Comparison of ENCODE assay signal across 26 cellular contexts in genomic region chr16:8899709-8900317, GRCh38. TPM values are rescaled to one million over a fixed set of nuclear protein-coding genes. Genes with fewer than 3 reads are reported as not detected.
DNase-seq lines count a peak whose midpoint lies in the region; ATAC-seq, FAIRE-seq and TF ChIP-seq lines count a peak whose summit lies in the region.
"Had no signal": no experiment of that assay in that cellular context is flagged by ENCODE, and none has a peak within 500 bp of the region (broad histone marks: within the 10 kb centered on the region; RNA-seq: fewer than 3 reads in every experiment).

No MANE protein-coding gene starts in this region.

- H3K4me2 ChIP-seq in OCI-LY1 (ENCODE audit: low read length) = no peak overlapping the region
- H3K4me2 ChIP-seq in HepG2 (ENCODE audit: low read depth, low read length) = no peak overlapping the region
- no peak overlapping the region for H3K4me2 ChIP-seq in GM23248 (ENCODE audit: unreplicated experiment)

- FAIRE-seq in HepG2 (lab: Jason Lieb, UNC) = no peak
- FAIRE-seq: H54 had no signal

- no TSS peak for BruUV-seq in HepG2 (replicated peaks; lab: Mats Ljungman, UMichigan)

- H3K79me2 ChIP-seq in OCI-LY1 (ENCODE audit: insufficient read depth, low read length) = no peaks in the 10 kb centered on the region
- H3K79me2 ChIP-seq in HepG2 (ENCODE audit: insufficient read depth, low read length) = no peaks in the 10 kb centered on the region
- H3K79me2 ChIP-seq in GM23248 (ENCODE audit: insufficient read depth) = no peaks in the 10 kb centered on the region

- TF ChIP-seq RAD21 in HepG2 (CRISPR knock-in tag; IDR thresholded peaks at IDR 0.05) = 0 out of 2 replicates have a peak, but pooled peaks have one; percentile 21

- H3K9ac ChIP-seq in OCI-LY1 (ENCODE audit: low read length) = no peak overlapping the region
- no peak overlapping the region for H3K9ac ChIP-seq in HepG2 (ENCODE audit: insufficient read depth, low read depth, low read length)
- no peak overlapping the region for H3K9ac ChIP-seq in GM23248

- H3K9me3 ChIP-seq in CD4-positive, alpha-beta memory T cell (ENCODE audit: control insufficient read depth in 1 of 2, low read length in 2 of 2) = no peaks in the 10 kb centered on the region
- H3K9me3 ChIP-seq in OCI-LY1 (ENCODE audit: low read length) (no peaks in the 10 kb centered on the region), HepG2 (ENCODE audit: low read length) (no peaks in the 10 kb centered on the region), GM23248 (ENCODE audit: low read depth) (no peaks in the 10 kb centered on the region)

- H2AFZ ChIP-seq in OCI-LY1 (ENCODE audit: low read length) (no peak overlapping the region), HepG2 (ENCODE audit: low read length) (no peak overlapping the region), GM23248 (no peak overlapping the region)

- DNase-seq in CD4-positive, alpha-beta memory T cell = no peak
- DNase-seq in HepG2 (ENCODE audit: low spot score) (no peak), ACHN (no peak), GM23248 (no peak)
- DNase-seq: activated CD4-positive, alpha-beta T cell treated with anti-CD3 and anti-CD28 coated beads for 4 hours; activated naive CD4-positive, alpha-beta T cell treated with anti-CD3 and anti-CD28 coated beads, Interleukin-2, amount 50 U/mL, for 16 hours; CD8-positive, alpha-beta memory T cell; DMS79; effector memory CD8-positive, alpha-beta T cell; KG1; left colon; NCI-H1092 treated with DMSO at 0.1 percent for 48 hours; NCI-H2029 treated with DMSO at 0.1 percent for 48 hours; NK-92 treated with Interleukin-12 subunit alpha and Interleukin-12 subunit beta, amount 100 ng/mL, for 24 hours; nucleus accumbens; retina; RPMI8226; SW 1271 had no signal

- H3K4me3 ChIP-seq in CD4-positive, alpha-beta memory T cell (ENCODE audit: low read length in 2 of 2) = no peak overlapping the region
- no peak overlapping the region for H3K4me3 ChIP-seq in OCI-LY1 (ENCODE audit: low read depth, low read length, poor library complexity, severe bottlenecking)
- no peak overlapping the region for H3K4me3 ChIP-seq in HepG2 (replicated peaks in 1 of 3; ENCODE audit: insufficient read depth in 1 of 3, low read depth in 2 of 3, low read length in 3 of 3)
- H3K4me3 ChIP-seq in GM23248 = no peak overlapping the region

- peaks cover 89% of the 10 kb centered on the region for H3K36me3 ChIP-seq in CD4-positive, alpha-beta memory T cell (ENCODE audit: insufficient read depth, low read length)
- peaks cover 94% of the 10 kb centered on the region for H3K36me3 ChIP-seq in OCI-LY1 (ENCODE audit: insufficient read depth, low read length)
- H3K36me3 ChIP-seq in HepG2 (replicated peaks in 1 of 2; ENCODE audit: control insufficient read depth in 1 of 2, insufficient read depth in 2 of 2, low read length in 2 of 2) = peaks cover 62 to 93% of the 10 kb centered on the region in 2 experiments
- H3K36me3 ChIP-seq in GM23248 (ENCODE audit: low read depth) = peaks cover 75% of the 10 kb centered on the region

- TF ChIP-seq EP300 in HepG2 (IDR thresholded peaks at IDR 0.05; ENCODE audit: low read depth in 2 of 2, low read length in 2 of 2) = no peak
- TF ChIP-seq EP300 in HepG2 (CRISPR knock-in tag; IDR thresholded peaks at IDR 0.05; ENCODE audit: borderline replicate concordance) = no peak

- no peaks in the 10 kb centered on the region for H3K27me3 Mint-ChIP-seq in CD4-positive, alpha-beta memory T cell
- H3K27me3 Mint-ChIP-seq: CD8-positive, alpha-beta memory T cell; effector memory CD8-positive, alpha-beta T cell had no signal

- H3K27me3 ChIP-seq in CD4-positive, alpha-beta memory T cell (ENCODE audit: insufficient read depth, low read length) = no peaks in the 10 kb centered on the region
- H3K27me3 ChIP-seq in OCI-LY1 (ENCODE audit: insufficient read depth, low read length) (no peaks in the 10 kb centered on the region), HepG2 (ENCODE audit: control insufficient read depth in 1 of 2, insufficient read depth in 2 of 2, low read length in 2 of 2) (no peaks in the 10 kb centered on the region), GM23248 (replicated peaks; ENCODE audit: insufficient read depth) (no peaks in the 10 kb centered on the region)

- H3K27ac Mint-ChIP-seq in CD4-positive, alpha-beta memory T cell = peak overlapping the region in 4 of 7 donors; percentile 16 to 52 (median 24)
- H3K27ac Mint-ChIP-seq: effector memory CD8-positive, alpha-beta T cell had no signal

- peaks cover 72 to 86% of the 10 kb centered on the region in 2 donors for H3K36me3 Mint-ChIP-seq in CD4-positive, alpha-beta memory T cell

- no peak overlapping the region for H3K4me3 Mint-ChIP-seq in CD4-positive, alpha-beta memory T cell
- H3K4me3 Mint-ChIP-seq: CD8-positive, alpha-beta memory T cell; effector memory CD8-positive, alpha-beta T cell had no signal

- H3K9me3 Mint-ChIP-seq in CD4-positive, alpha-beta memory T cell = no peaks in the 10 kb centered on the region
- H3K9me3 Mint-ChIP-seq: CD8-positive, alpha-beta memory T cell; effector memory CD8-positive, alpha-beta T cell had no signal

- H3K4me1 ChIP-seq in CD4-positive, alpha-beta memory T cell (ENCODE audit: insufficient read depth, low read length) = no peaks in the 10 kb centered on the region
- peaks cover 6% of the 10 kb centered on the region for H3K4me1 ChIP-seq in OCI-LY1 (ENCODE audit: insufficient read depth, low read length, severe bottlenecking)
- no peaks in the 10 kb centered on the region for H3K4me1 ChIP-seq in HepG2 (ENCODE audit: insufficient read depth, low read length)
- no peaks in the 10 kb centered on the region for H3K4me1 ChIP-seq in GM23248 (ENCODE audit: insufficient read depth)

- TF ChIP-seq POLR2A in HepG2 (IDR thresholded peaks at IDR 0.05; ENCODE audit: insufficient read depth in 1 of 2, low read depth in 2 of 2, low read length in 2 of 2) = no peak

- in situ Hi-C loops in HepG2 (cut with HindIII; ENCODE audit: extremely low pct_ligation_motif_present, low pct_unique_long_range_greater_than_20kb) = loop anchor here (25.0 kb wide), 1 partner anchor 238 kb away; the partner anchor contains the start of gene ABAT
- in situ Hi-C loops in ACHN (cut with HindIII; ENCODE audit: low pct_ligation_motif_present, low pct_unique_long_range_greater_than_20kb, low sequenced_read_pairs) = no loop called here
- in situ Hi-C loops in GM23248 (cut with MboI) = loop anchor here (10.0 kb wide), 1 partner anchor 105 kb away; no protein-coding TSS in a partner anchor

- CTCF ChIA-PET in CD4-positive, alpha-beta memory T cell (lab: Charles Lee; ENCODE audit: partially characterized antibody) = interaction anchor here (1.3 to 2.2 kb wide), 3 partner anchors 19 to 109 kb away, joined by 4 to 12 read pairs (median 6); no protein-coding TSS in a partner anchor
- CTCF ChIA-PET in HepG2 (lab: Yijun Ruan, JAX; ENCODE audit: low intra/inter-chr PET ratio, low total read pairs) = no interaction called here

- POLR2A ChIA-PET in CD4-positive, alpha-beta memory T cell (lab: Charles Lee; ENCODE audit: partially characterized antibody) = interaction anchor here (1.1 to 1.6 kb wide), 2 partner anchors 12 to 193 kb away, joined by 3 to 4 read pairs; no protein-coding TSS in a partner anchor
- POLR2A ChIA-PET in HepG2 (lab: Yijun Ruan, JAX) = interaction anchor here (0.7 kb wide), 1 partner anchor 90 kb away, joined by 4 read pairs; no protein-coding TSS in a partner anchor

- no peak overlapping the region for H3K27ac ChIP-seq in CD4-positive, alpha-beta memory T cell (ENCODE audit: low read depth, low read length)
- H3K27ac ChIP-seq in OCI-LY1 (ENCODE audit: low read depth, low read length, poor library complexity, severe bottlenecking) = no peak overlapping the region
- no peak overlapping the region for H3K27ac ChIP-seq in HepG2 (ENCODE audit: extremely low read length, insufficient read depth, low read length)
- no peak overlapping the region for H3K27ac ChIP-seq in GM23248

- H4K20me1 ChIP-seq in OCI-LY1 (ENCODE audit: insufficient read depth, low read length) (no peaks in the 10 kb centered on the region), HepG2 (ENCODE audit: insufficient read depth, low read length) (no peaks in the 10 kb centered on the region), GM23248 (ENCODE audit: insufficient read depth) (no peaks in the 10 kb centered on the region)

- peak; percentile 47 for ATAC-seq in GM18907 (IDR thresholded peaks at IDR 0.05; ENCODE audit: unreplicated experiment)
- ATAC-seq in HepG2 = peak; percentile 52
- ATAC-seq in GM18867 (IDR thresholded peaks at IDR 0.05; ENCODE audit: unreplicated experiment) = no peak
- ATAC-seq: effector memory CD8-positive, alpha-beta T cell; left colon had no signal

- H3K9me2 ChIP-seq in OCI-LY1 (ENCODE audit: low read depth, low read length) (no peaks in the 10 kb centered on the region), GM23248 (ENCODE audit: insufficient read depth) (no peaks in the 10 kb centered on the region)

- peak; percentile 24; the same call in 1 of the 2 replicates for TF ChIP-seq CTCF in OCI-LY1 (IDR thresholded peaks at IDR 0.05; ENCODE audit: low read length)
- TF ChIP-seq CTCF in HepG2 (CRISPR knock-in tag; IDR thresholded peaks at IDR 0.05) = peak; percentile 61

- H3F3A ChIP-seq in OCI-LY1 (ENCODE audit: insufficient read depth, low read length) (no peaks in the 10 kb centered on the region; the same call in 1 of the 2 replicates), GM23248 (ENCODE audit: insufficient read depth) (no peaks in the 10 kb centered on the region)

- no peaks in the 10 kb centered on the region for H3K4me1 Mint-ChIP-seq in CD4-positive, alpha-beta memory T cell
- H3K4me1 Mint-ChIP-seq: CD8-positive, alpha-beta memory T cell had no signal

- WGBS in HepG2 (ENCODE audit: low lambda C conversion rate) = 98% methylated on average over 9 of the region's 9 CpGs
- WGBS in GM23248 (ENCODE audit: low coverage in 1 of 2, low lambda C conversion rate in 2 of 2, missing lambda C conversion rate in 2 of 2), 2 experiments = 87 to 88% methylated on average over 9 of the region's 9 CpGs

- intact Hi-C loops in CD4-positive, alpha-beta memory T cell (cut with micrococcal nuclease) = no loop called here
- intact Hi-C loops in HepG2 (cut with micrococcal nuclease; ENCODE audit: unreplicated experiment) = no loop called here

RNA-seq across cellular contexts. Expression of gene LITAFD, which starts 17.7 kb away (rescaled TPM):
- not detected for total RNA-seq in CD4-positive, alpha-beta memory T cell
- polyA plus RNA-seq in CD4-positive, alpha-beta memory T cell = not detected
- total RNA-seq in HepG2 (2016; rRNA removed; fragmentation: Illumina TruSeq; extraction: Trizol) = not detected in 2 replicates
- total RNA-seq in HepG2 (2016; cell fraction: cytosol; rRNA removed; fragmentation: Illumina TruSeq; extraction: Trizol; ENCODE audit: low read depth) = not detected in 2 replicates
- not detected in 2 replicates for total RNA-seq in HepG2 (2016; cell fraction: insoluble cytoplasmic fraction; rRNA removed; fragmentation: Illumina TruSeq; extraction: Trizol)
- 0.19 TPM in 1 of 2 replicates, not detected in the other for total RNA-seq in HepG2 (2016; cell fraction: membrane; rRNA removed; fragmentation: Illumina TruSeq; extraction: Trizol)
- total RNA-seq in HepG2 (2016; cell fraction: nucleus; rRNA removed; fragmentation: Illumina TruSeq; extraction: Trizol) = not detected in 2 replicates
- polyA plus RNA-seq in HepG2 (2011; rRNA removed) (0.14 TPM in 1 of 2 replicates, not detected in the other), GM23248 (2016; fragmentation: Nextera tagmentation; extraction: Ambion mirVana) (not detected in 2 replicates)
- not detected in 2 replicates for polyA plus RNA-seq in HepG2 (2011; cell fraction: cytosol; rRNA removed)
- polyA plus RNA-seq in HepG2 (2011; cell fraction: nucleus; rRNA removed) = not detected in 2 replicates
- polyA plus RNA-seq in HepG2 (2012) = not detected in 2 replicates
- polyA plus RNA-seq in HepG2 (2016; cell fraction: cytosol; fragmentation: Illumina TruSeq; extraction: Trizol; ENCODE audit: low read depth) = not detected in 2 replicates
- polyA plus RNA-seq in HepG2 (2016; cell fraction: insoluble cytoplasmic fraction; fragmentation: Illumina TruSeq; extraction: Trizol; ENCODE audit: low read depth) = not detected in 2 replicates
- not detected in 2 replicates for polyA plus RNA-seq in HepG2 (2016; cell fraction: membrane; fragmentation: Illumina TruSeq; extraction: Trizol; ENCODE audit: low read depth)
- polyA plus RNA-seq in HepG2 (2016; cell fraction: nucleus; fragmentation: Illumina TruSeq; extraction: Trizol; ENCODE audit: insufficient read depth, low read depth) = not detected in 2 replicates
- polyA minus RNA-seq in HepG2 (2011; rRNA and poly(A)+ RNA removed; ENCODE audit: low replicate concordance) = 0.12 TPM in 1 of 2 replicates, not detected in the other
- not detected in 2 replicates for polyA minus RNA-seq in HepG2 (2011; cell fraction: cytosol; rRNA and poly(A)+ RNA removed)
- polyA minus RNA-seq in HepG2 (2011; cell fraction: nucleus; rRNA and poly(A)+ RNA removed) = not detected in 2 replicates
- not detected in 2 replicates for total RNA-seq in GM23248 (2014; rRNA removed; shearing (Covaris generic))
- total RNA-seq: CD8-positive, alpha-beta memory T cell; cerebellum; glomerular endothelial cell; left colon; mononuclear cell had no signal
- polyA plus RNA-seq: CD8-positive, alpha-beta memory T cell; thymus had no signal

RNA-seq across cellular contexts. Expression of gene CARHSP1, which starts 31.0 kb away (rescaled TPM):
- total RNA-seq in CD4-positive, alpha-beta memory T cell = 10 to 100 TPM; 39.3 to 43.2 TPM
- 10 to 100 TPM; 33.2 to 57.2 TPM for polyA plus RNA-seq in CD4-positive, alpha-beta memory T cell
- total RNA-seq in HepG2 (2016; rRNA removed; fragmentation: Illumina TruSeq; extraction: Trizol) = 345 and 349 TPM in 2 replicates
- total RNA-seq in HepG2 (2016; cell fraction: cytosol; rRNA removed; fragmentation: Illumina TruSeq; extraction: Trizol; ENCODE audit: low read depth) = 202 and 227 TPM in 2 replicates
- total RNA-seq in HepG2 (2016; cell fraction: insoluble cytoplasmic fraction; rRNA removed; fragmentation: Illumina TruSeq; extraction: Trizol) = 351 and 370 TPM in 2 replicates
- total RNA-seq in HepG2 (2016; cell fraction: membrane; rRNA removed; fragmentation: Illumina TruSeq; extraction: Trizol) = 185 and 210 TPM in 2 replicates
- 126 and 138 TPM in 2 replicates for total RNA-seq in HepG2 (2016; cell fraction: nucleus; rRNA removed; fragmentation: Illumina TruSeq; extraction: Trizol)
- polyA plus RNA-seq in HepG2 (2011; rRNA removed) (173 and 193 TPM in 2 replicates), GM23248 (2016; fragmentation: Nextera tagmentation; extraction: Ambion mirVana) (150 and 156 TPM in 2 replicates)
- 139 and 221 TPM in 2 replicates for polyA plus RNA-seq in HepG2 (2011; cell fraction: cytosol; rRNA removed)
- 209 and 223 TPM in 2 replicates for polyA plus RNA-seq in HepG2 (2011; cell fraction: nucleus; rRNA removed)
- polyA plus RNA-seq in HepG2 (2012) = 167 and 252 TPM in 2 replicates
- 224 and 244 TPM in 2 replicates for polyA plus RNA-seq in HepG2 (2016; cell fraction: cytosol; fragmentation: Illumina TruSeq; extraction: Trizol; ENCODE audit: low read depth)
- 425 and 448 TPM in 2 replicates for polyA plus RNA-seq in HepG2 (2016; cell fraction: insoluble cytoplasmic fraction; fragmentation: Illumina TruSeq; extraction: Trizol; ENCODE audit: low read depth)
- 197 and 214 TPM in 2 replicates for polyA plus RNA-seq in HepG2 (2016; cell fraction: membrane; fragmentation: Illumina TruSeq; extraction: Trizol; ENCODE audit: low read depth)
- polyA plus RNA-seq in HepG2 (2016; cell fraction: nucleus; fragmentation: Illumina TruSeq; extraction: Trizol; ENCODE audit: insufficient read depth, low read depth) = 269 and 287 TPM in 2 replicates
- polyA minus RNA-seq in HepG2 (2011; rRNA and poly(A)+ RNA removed; ENCODE audit: low replicate concordance) = 186 and 379 TPM in 2 replicates
- polyA minus RNA-seq in HepG2 (2011; cell fraction: cytosol; rRNA and poly(A)+ RNA removed) = 166 and 175 TPM in 2 replicates
- polyA minus RNA-seq in HepG2 (2011; cell fraction: nucleus; rRNA and poly(A)+ RNA removed) = 55.6 and 67.6 TPM in 2 replicates
- 129 and 143 TPM in 2 replicates for total RNA-seq in GM23248 (2014; rRNA removed; shearing (Covaris generic))
